In the genomic region with DNA sequence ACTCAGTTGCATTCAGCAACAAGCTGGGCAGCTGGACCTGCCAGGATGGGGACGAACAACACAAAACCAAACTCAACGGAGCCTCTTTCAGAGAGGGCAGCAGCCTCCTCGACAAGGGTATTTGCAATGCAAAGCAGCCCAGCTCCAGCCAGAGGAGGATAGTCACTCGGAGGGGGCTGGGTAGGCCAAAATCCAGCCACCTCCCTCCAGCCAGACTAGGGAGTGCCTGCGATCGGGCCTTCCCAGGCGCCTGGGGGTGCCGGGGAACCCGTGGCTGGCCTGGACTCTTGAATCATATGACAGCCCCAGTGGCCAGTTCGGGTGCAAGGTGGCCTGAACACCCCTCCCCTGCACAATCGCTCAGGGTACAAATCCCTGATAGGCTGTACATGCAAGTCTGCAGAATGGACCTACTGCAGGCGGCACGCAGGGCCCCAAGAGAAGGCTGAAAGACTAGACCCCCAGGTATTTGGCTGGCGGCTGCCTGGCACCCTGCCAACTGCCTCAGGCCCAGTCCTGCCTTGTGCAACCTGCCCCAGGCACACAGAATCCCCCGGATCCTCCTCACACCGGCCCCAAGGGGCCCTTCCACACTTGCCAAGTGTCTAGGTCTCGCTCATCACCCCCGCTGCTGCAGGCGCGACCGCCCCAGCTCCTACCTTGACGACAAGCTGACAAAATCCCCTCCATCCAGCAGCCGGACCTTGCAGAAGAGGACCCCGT, we compare ENCODE assay signal across 1 cellular context.
TF ChIP-seq lines count a peak whose summit lies in the region.

No MANE protein-coding gene starts in this region.

TF ChIP-seq in HepG2, 621 proteins besides CTCF, POLR2A, EP300 and RAD21 (continued from another document and continues in another):
- TF ChIP-seq, protein P1, sequence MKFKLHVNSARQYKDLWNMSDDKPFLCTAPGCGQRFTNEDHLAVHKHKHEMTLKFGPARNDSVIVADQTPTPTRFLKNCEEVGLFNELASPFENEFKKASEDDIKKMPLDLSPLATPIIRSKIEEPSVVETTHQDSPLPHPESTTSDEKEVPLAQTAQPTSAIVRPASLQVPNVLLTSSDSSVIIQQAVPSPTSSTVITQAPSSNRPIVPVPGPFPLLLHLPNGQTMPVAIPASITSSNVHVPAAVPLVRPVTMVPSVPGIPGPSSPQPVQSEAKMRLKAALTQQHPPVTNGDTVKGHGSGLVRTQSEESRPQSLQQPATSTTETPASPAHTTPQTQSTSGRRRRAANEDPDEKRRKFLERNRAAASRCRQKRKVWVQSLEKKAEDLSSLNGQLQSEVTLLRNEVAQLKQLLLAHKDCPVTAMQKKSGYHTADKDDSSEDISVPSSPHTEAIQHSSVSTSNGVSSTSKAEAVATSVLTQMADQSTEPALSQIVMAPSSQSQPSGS (CRISPR knock-in tag; IDR thresholded peaks at IDR 0.05) = no peak
- TF ChIP-seq PLRG1 (conservative IDR thresholded peaks at IDR 0.05) (no peak), SNAI1 (CRISPR knock-in tag; IDR thresholded peaks at IDR 0.05; ENCODE audit: borderline replicate concordance) (no peak), GZF1 (CRISPR knock-in tag; IDR thresholded peaks at IDR 0.05) (no peak), CCAR2 (optimal IDR thresholded peaks at IDR 0.05; ENCODE audit: low read depth, low read length) (no peak), ZMAT3 (CRISPR knock-in tag; conservative IDR thresholded peaks at IDR 0.05) (no peak), ZC3H13 (CRISPR knock-in tag; IDR thresholded peaks at IDR 0.05) (no peak), FOXA3 (CRISPR knock-in tag; IDR thresholded peaks at IDR 0.05) (no peak), ETV6 (CRISPR knock-in tag; conservative IDR thresholded peaks at IDR 0.05) (no peak), ZNF563 (CRISPR knock-in tag; IDR thresholded peaks at IDR 0.05) (no peak), ZNF878 (CRISPR knock-in tag; IDR thresholded peaks at IDR 0.05) (no peak), ZNF629 (CRISPR knock-in tag; conservative IDR thresholded peaks at IDR 0.05) (peak; percentile 87), ZNF543 (CRISPR knock-in tag; IDR thresholded peaks at IDR 0.05) (no peak), POLR2G (IDR thresholded peaks at IDR 0.05; ENCODE audit: low read depth, low read length) (no peak), TSC22D2 (CRISPR knock-in tag; IDR thresholded peaks at IDR 0.05; ENCODE audit: borderline replicate concordance) (no peak), ZSCAN21 (CRISPR knock-in tag; IDR thresholded peaks at IDR 0.05; ENCODE audit: borderline replicate concordance) (no peak), MBNL3 (CRISPR knock-in tag; conservative IDR thresholded peaks at IDR 0.05) (no peak), NR1H2 (CRISPR knock-in tag; IDR thresholded peaks at IDR 0.05; ENCODE audit: borderline replicate concordance, low read depth) (no peak), ZNF431 (CRISPR knock-in tag; IDR thresholded peaks at IDR 0.05; ENCODE audit: borderline replicate concordance, low read depth) (no peak), ZNF367 (CRISPR knock-in tag; IDR thresholded peaks at IDR 0.05; ENCODE audit: borderline replicate concordance) (no peak), ZNF317 (CRISPR knock-in tag; IDR thresholded peaks at IDR 0.05) (no peak), SP5 (CRISPR knock-in tag; IDR thresholded peaks at IDR 0.05; ENCODE audit: borderline replicate concordance, low read depth) (no peak)
- TF ChIP-seq, protein P2, sequence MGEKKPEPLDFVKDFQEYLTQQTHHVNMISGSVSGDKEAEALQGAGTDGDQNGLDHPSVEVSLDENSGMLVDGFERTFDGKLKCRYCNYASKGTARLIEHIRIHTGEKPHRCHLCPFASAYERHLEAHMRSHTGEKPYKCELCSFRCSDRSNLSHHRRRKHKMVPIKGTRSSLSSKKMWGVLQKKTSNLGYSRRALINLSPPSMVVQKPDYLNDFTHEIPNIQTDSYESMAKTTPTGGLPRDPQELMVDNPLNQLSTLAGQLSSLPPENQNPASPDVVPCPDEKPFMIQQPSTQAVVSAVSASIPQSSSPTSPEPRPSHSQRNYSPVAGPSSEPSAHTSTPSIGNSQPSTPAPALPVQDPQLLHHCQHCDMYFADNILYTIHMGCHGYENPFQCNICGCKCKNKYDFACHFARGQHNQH (CRISPR knock-in tag; IDR thresholded peaks at IDR 0.05) = no peak
- TF ChIP-seq, protein P3, sequence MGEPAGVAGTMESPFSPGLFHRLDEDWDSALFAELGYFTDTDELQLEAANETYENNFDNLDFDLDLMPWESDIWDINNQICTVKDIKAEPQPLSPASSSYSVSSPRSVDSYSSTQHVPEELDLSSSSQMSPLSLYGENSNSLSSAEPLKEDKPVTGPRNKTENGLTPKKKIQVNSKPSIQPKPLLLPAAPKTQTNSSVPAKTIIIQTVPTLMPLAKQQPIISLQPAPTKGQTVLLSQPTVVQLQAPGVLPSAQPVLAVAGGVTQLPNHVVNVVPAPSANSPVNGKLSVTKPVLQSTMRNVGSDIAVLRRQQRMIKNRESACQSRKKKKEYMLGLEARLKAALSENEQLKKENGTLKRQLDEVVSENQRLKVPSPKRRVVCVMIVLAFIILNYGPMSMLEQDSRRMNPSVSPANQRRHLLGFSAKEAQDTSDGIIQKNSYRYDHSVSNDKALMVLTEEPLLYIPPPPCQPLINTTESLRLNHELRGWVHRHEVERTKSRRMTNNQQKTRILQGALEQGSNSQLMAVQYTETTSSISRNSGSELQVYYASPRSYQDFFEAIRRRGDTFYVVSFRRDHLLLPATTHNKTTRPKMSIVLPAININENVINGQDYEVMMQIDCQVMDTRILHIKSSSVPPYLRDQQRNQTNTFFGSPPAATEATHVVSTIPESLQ (CRISPR knock-in tag; conservative IDR thresholded peaks at IDR 0.05) = no peak
- TF ChIP-seq, protein P4, sequence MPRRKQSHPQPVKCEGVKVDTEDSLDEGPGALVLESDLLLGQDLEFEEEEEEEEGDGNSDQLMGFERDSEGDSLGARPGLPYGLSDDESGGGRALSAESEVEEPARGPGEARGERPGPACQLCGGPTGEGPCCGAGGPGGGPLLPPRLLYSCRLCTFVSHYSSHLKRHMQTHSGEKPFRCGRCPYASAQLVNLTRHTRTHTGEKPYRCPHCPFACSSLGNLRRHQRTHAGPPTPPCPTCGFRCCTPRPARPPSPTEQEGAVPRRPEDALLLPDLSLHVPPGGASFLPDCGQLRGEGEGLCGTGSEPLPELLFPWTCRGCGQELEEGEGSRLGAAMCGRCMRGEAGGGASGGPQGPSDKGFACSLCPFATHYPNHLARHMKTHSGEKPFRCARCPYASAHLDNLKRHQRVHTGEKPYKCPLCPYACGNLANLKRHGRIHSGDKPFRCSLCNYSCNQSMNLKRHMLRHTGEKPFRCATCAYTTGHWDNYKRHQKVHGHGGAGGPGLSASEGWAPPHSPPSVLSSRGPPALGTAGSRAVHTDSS (CRISPR knock-in tag; conservative IDR thresholded peaks at IDR 0.05) = no peak
- TF ChIP-seq, protein P5, sequence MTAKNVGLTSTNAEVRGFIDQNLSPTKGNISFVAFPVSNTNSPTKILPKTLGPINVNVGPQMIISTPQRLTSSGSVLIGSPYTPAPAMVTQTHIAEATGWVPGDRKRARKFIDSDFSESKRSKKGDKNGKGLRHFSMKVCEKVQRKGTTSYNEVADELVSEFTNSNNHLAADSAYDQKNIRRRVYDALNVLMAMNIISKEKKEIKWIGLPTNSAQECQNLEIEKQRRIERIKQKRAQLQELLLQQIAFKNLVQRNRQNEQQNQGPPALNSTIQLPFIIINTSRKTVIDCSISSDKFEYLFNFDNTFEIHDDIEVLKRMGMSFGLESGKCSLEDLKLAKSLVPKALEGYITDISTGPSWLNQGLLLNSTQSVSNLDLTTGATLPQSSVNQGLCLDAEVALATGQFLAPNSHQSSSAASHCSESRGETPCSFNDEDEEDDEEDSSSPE (CRISPR knock-in tag; IDR thresholded peaks at IDR 0.05) = no peak
- TF ChIP-seq, protein P6, sequence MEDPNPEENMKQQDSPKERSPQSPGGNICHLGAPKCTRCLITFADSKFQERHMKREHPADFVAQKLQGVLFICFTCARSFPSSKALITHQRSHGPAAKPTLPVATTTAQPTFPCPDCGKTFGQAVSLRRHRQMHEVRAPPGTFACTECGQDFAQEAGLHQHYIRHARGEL (CRISPR knock-in tag; IDR thresholded peaks at IDR 0.05) = no peak
- TF ChIP-seq, protein P7, sequence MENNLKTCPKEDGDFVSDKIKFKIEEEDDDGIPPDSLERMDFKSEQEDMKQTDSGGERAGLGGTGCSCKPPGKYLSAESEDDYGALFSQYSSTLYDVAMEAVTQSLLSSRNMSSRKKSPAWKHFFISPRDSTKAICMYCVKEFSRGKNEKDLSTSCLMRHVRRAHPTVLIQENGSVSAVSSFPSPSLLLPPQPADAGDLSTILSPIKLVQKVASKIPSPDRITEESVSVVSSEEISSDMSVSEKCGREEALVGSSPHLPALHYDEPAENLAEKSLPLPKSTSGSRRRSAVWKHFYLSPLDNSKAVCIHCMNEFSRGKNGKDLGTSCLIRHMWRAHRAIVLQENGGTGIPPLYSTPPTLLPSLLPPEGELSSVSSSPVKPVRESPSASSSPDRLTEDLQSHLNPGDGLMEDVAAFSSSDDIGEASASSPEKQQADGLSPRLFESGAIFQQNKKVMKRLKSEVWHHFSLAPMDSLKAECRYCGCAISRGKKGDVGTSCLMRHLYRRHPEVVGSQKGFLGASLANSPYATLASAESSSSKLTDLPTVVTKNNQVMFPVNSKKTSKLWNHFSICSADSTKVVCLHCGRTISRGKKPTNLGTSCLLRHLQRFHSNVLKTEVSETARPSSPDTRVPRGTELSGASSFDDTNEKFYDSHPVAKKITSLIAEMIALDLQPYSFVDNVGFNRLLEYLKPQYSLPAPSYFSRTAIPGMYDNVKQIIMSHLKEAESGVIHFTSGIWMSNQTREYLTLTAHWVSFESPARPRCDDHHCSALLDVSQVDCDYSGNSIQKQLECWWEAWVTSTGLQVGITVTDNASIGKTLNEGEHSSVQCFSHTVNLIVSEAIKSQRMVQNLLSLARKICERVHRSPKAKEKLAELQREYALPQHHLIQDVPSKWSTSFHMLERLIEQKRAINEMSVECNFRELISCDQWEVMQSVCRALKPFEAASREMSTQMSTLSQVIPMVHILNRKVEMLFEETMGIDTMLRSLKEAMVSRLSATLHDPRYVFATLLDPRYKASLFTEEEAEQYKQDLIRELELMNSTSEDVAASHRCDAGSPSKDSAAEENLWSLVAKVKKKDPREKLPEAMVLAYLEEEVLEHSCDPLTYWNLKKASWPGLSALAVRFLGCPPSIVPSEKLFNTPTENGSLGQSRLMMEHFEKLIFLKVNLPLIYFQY (CRISPR knock-in tag; IDR thresholded peaks at IDR 0.05; ENCODE audit: borderline replicate concordance) = no peak
- TF ChIP-seq, protein P8, sequence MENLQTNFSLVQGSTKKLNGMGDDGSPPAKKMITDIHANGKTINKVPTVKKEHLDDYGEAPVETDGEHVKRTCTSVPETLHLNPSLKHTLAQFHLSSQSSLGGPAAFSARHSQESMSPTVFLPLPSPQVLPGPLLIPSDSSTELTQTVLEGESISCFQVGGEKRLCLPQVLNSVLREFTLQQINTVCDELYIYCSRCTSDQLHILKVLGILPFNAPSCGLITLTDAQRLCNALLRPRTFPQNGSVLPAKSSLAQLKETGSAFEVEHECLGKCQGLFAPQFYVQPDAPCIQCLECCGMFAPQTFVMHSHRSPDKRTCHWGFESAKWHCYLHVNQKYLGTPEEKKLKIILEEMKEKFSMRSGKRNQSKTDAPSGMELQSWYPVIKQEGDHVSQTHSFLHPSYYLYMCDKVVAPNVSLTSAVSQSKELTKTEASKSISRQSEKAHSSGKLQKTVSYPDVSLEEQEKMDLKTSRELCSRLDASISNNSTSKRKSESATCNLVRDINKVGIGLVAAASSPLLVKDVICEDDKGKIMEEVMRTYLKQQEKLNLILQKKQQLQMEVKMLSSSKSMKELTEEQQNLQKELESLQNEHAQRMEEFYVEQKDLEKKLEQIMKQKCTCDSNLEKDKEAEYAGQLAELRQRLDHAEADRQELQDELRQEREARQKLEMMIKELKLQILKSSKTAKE (CRISPR knock-in tag; IDR thresholded peaks at IDR 0.05; ENCODE audit: borderline replicate concordance) = no peak
- TF ChIP-seq, protein P9, sequence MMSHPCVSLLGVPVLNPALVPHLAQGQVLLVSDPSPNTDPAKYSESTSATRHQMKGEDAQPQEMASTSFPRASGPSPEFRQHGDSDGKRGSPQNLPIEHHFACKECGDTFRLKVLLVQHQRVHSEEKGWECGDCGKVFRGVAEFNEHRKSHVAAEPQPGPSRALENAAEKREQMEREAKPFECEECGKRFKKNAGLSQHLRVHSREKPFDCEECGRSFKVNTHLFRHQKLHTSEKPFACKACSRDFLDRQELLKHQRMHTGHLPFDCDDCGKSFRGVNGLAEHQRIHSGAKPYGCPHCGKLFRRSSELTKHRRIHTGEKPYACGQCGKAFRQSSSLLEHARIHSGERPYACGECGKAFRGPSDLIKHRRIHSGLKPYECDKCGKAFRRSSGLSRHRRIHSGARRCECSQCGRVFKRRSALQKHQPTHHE (CRISPR knock-in tag; IDR thresholded peaks at IDR 0.05; ENCODE audit: borderline replicate concordance) = no peak
- TF ChIP-seq, protein P10, sequence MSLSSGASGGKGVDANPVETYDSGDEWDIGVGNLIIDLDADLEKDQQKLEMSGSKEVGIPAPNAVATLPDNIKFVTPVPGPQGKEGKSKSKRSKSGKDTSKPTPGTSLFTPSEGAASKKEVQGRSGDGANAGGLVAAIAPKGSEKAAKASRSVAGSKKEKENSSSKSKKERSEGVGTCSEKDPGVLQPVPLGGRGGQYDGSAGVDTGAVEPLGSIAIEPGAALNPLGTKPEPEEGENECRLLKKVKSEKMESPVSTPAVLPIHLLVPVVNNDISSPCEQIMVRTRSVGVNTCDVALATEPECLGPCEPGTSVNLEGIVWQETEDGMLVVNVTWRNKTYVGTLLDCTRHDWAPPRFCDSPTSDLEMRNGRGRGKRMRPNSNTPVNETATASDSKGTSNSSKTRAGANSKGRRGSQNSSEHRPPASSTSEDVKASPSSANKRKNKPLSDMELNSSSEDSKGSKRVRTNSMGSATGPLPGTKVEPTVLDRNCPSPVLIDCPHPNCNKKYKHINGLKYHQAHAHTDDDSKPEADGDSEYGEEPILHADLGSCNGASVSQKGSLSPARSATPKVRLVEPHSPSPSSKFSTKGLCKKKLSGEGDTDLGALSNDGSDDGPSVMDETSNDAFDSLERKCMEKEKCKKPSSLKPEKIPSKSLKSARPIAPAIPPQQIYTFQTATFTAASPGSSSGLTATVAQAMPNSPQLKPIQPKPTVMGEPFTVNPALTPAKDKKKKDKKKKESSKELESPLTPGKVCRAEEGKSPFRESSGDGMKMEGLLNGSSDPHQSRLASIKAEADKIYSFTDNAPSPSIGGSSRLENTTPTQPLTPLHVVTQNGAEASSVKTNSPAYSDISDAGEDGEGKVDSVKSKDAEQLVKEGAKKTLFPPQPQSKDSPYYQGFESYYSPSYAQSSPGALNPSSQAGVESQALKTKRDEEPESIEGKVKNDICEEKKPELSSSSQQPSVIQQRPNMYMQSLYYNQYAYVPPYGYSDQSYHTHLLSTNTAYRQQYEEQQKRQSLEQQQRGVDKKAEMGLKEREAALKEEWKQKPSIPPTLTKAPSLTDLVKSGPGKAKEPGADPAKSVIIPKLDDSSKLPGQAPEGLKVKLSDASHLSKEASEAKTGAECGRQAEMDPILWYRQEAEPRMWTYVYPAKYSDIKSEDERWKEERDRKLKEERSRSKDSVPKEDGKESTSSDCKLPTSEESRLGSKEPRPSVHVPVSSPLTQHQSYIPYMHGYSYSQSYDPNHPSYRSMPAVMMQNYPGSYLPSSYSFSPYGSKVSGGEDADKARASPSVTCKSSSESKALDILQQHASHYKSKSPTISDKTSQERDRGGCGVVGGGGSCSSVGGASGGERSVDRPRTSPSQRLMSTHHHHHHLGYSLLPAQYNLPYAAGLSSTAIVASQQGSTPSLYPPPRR (CRISPR knock-in tag; IDR thresholded peaks at IDR 0.05; ENCODE audit: borderline replicate concordance) = no peak; the same call in 1 of the 2 replicates
- TF ChIP-seq, protein P11, sequence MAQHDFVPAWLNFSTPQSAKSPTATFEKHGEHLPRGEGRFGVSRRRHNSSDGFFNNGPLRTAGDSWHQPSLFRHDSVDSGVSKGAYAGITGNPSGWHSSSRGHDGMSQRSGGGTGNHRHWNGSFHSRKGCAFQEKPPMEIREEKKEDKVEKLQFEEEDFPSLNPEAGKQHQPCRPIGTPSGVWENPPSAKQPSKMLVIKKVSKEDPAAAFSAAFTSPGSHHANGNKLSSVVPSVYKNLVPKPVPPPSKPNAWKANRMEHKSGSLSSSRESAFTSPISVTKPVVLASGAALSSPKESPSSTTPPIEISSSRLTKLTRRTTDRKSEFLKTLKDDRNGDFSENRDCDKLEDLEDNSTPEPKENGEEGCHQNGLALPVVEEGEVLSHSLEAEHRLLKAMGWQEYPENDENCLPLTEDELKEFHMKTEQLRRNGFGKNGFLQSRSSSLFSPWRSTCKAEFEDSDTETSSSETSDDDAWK (CRISPR knock-in tag; IDR thresholded peaks at IDR 0.05) = no peak
